ENCODE assay signal across 1 cellular context in genomic region chr2:203650860-203651613, GRCh38.
TF ChIP-seq lines count a peak whose summit lies in the region.

No MANE protein-coding gene starts in this region.

TF ChIP-seq in HepG2, 621 proteins besides CTCF, POLR2A, EP300 and RAD21 (continued from another document and continues in another):
- TF ChIP-seq NFKBIZ (CRISPR knock-in tag; IDR thresholded peaks at IDR 0.05), result peak; percentile 31; the same call in 1 of the 2 replicates
- TF ChIP-seq ZNF232 (CRISPR knock-in tag; IDR thresholded peaks at IDR 0.05; ENCODE audit: borderline replicate concordance), result no peak
- TF ChIP-seq, protein P1, sequence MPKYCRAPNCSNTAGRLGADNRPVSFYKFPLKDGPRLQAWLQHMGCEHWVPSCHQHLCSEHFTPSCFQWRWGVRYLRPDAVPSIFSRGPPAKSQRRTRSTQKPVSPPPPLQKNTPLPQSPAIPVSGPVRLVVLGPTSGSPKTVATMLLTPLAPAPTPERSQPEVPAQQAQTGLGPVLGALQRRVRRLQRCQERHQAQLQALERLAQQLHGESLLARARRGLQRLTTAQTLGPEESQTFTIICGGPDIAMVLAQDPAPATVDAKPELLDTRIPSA (CRISPR knock-in tag; IDR thresholded peaks at IDR 0.05; ENCODE audit: borderline replicate concordance), result no peak
- TF ChIP-seq SIN3B (IDR thresholded peaks at IDR 0.05; ENCODE audit: low read length), result no peak
- peak; percentile 90 for TF ChIP-seq MED1 (CRISPR knock-in tag; IDR thresholded peaks at IDR 0.05)
- peak; percentile 67; the same call in 1 of the 2 replicates for TF ChIP-seq SP5 (CRISPR knock-in tag; IDR thresholded peaks at IDR 0.05; ENCODE audit: borderline replicate concordance, low read depth)
- TF ChIP-seq ZSCAN25 (CRISPR knock-in tag; IDR thresholded peaks at IDR 0.05), result 0 out of 2 replicates have a peak, but pooled peaks have one; percentile 12
- peak; percentile 81; the same call in 1 of the 2 replicates for TF ChIP-seq MIER2 (CRISPR knock-in tag; IDR thresholded peaks at IDR 0.05)
- TF ChIP-seq, protein P2, sequence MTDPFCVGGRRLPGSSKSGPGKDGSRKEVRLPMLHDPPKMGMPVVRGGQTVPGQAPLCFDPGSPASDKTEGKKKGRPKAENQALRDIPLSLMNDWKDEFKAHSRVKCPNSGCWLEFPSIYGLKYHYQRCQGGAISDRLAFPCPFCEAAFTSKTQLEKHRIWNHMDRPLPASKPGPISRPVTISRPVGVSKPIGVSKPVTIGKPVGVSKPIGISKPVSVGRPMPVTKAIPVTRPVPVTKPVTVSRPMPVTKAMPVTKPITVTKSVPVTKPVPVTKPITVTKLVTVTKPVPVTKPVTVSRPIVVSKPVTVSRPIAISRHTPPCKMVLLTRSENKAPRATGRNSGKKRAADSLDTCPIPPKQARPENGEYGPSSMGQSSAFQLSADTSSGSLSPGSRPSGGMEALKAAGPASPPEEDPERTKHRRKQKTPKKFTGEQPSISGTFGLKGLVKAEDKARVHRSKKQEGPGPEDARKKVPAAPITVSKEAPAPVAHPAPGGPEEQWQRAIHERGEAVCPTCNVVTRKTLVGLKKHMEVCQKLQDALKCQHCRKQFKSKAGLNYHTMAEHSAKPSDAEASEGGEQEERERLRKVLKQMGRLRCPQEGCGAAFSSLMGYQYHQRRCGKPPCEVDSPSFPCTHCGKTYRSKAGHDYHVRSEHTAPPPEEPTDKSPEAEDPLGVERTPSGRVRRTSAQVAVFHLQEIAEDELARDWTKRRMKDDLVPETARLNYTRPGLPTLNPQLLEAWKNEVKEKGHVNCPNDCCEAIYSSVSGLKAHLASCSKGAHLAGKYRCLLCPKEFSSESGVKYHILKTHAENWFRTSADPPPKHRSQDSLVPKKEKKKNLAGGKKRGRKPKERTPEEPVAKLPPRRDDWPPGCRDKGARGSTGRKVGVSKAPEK (CRISPR knock-in tag; IDR thresholded peaks at IDR 0.05; ENCODE audit: borderline replicate concordance), result no peak
- TF ChIP-seq, protein P3, sequence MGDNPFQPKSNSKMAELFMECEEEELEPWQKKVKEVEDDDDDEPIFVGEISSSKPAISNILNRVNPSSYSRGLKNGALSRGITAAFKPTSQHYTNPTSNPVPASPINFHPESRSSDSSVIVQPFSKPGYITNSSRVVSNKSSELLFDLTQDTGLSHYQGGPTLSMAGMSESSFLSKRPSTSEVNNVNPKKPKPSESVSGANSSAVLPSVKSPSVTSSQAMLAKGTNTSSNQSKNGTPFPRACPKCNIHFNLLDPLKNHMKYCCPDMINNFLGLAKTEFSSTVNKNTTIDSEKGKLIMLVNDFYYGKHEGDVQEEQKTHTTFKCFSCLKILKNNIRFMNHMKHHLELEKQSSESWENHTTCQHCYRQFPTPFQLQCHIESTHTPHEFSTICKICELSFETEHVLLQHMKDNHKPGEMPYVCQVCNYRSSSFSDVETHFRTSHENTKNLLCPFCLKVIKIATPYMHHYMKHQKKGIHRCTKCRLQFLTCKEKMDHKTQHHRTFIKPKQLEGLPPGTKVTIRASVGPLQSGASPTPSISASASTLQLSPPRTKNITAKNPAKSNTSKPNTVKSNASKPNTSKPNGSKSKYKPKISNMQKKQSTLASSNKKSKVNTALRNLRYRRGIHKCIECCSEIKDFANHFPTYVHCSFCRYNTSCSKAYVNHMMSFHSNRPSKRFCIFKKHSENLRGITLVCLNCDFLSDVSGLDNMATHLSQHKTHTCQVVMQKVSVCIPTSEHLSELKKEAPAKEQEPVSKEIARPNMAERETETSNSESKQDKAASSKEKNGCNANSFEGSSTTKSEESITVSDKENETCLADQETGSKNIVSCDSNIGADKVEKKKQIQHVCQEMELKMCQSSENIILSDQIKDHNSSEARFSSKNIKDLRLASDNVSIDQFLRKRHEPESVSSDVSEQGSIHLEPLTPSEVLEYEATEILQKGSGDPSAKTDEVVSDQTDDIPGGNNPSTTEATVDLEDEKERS (CRISPR knock-in tag; IDR thresholded peaks at IDR 0.05), result no peak
- TF ChIP-seq IKZF1 (IDR thresholded peaks at IDR 0.05), result no peak
- TF ChIP-seq MLLT10 (CRISPR knock-in tag; IDR thresholded peaks at IDR 0.05), result no peak
- TF ChIP-seq NCOA2 (CRISPR knock-in tag; IDR thresholded peaks at IDR 0.05), result peak; percentile 89
- peak; percentile 73 for TF ChIP-seq GFI1 (CRISPR knock-in tag; IDR thresholded peaks at IDR 0.05; ENCODE audit: borderline replicate concordance)
- TF ChIP-seq, protein P4, sequence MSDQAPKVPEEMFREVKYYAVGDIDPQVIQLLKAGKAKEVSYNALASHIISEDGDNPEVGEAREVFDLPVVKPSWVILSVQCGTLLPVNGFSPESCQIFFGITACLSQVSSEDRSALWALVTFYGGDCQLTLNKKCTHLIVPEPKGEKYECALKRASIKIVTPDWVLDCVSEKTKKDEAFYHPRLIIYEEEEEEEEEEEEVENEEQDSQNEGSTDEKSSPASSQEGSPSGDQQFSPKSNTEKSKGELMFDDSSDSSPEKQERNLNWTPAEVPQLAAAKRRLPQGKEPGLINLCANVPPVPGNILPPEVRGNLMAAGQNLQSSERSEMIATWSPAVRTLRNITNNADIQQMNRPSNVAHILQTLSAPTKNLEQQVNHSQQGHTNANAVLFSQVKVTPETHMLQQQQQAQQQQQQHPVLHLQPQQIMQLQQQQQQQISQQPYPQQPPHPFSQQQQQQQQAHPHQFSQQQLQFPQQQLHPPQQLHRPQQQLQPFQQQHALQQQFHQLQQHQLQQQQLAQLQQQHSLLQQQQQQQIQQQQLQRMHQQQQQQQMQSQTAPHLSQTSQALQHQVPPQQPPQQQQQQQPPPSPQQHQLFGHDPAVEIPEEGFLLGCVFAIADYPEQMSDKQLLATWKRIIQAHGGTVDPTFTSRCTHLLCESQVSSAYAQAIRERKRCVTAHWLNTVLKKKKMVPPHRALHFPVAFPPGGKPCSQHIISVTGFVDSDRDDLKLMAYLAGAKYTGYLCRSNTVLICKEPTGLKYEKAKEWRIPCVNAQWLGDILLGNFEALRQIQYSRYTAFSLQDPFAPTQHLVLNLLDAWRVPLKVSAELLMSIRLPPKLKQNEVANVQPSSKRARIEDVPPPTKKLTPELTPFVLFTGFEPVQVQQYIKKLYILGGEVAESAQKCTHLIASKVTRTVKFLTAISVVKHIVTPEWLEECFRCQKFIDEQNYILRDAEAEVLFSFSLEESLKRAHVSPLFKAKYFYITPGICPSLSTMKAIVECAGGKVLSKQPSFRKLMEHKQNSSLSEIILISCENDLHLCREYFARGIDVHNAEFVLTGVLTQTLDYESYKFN (CRISPR knock-in tag; conservative IDR thresholded peaks at IDR 0.05), result peak; percentile 89
- no peak for TF ChIP-seq RNF2 (conservative IDR thresholded peaks at IDR 0.05; ENCODE audit: low read depth)
- TF ChIP-seq, protein P5, sequence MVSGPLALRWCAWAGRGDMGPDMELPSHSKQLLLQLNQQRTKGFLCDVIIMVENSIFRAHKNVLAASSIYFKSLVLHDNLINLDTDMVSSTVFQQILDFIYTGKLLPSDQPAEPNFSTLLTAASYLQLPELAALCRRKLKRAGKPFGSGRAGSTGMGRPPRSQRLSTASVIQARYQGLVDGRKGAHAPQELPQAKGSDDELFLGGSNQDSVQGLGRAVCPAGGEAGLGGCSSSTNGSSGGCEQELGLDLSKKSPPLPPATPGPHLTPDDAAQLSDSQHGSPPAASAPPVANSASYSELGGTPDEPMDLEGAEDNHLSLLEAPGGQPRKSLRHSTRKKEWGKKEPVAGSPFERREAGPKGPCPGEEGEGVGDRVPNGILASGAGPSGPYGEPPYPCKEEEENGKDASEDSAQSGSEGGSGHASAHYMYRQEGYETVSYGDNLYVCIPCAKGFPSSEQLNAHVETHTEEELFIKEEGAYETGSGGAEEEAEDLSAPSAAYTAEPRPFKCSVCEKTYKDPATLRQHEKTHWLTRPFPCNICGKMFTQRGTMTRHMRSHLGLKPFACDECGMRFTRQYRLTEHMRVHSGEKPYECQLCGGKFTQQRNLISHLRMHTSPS (CRISPR knock-in tag; IDR thresholded peaks at IDR 0.05; ENCODE audit: low read depth), result no peak
- TF ChIP-seq CSRNP1 (CRISPR knock-in tag; IDR thresholded peaks at IDR 0.05), result peak; percentile 39; the same call in 1 of the 2 replicates
- TF ChIP-seq RFXAP (CRISPR knock-in tag; IDR thresholded peaks at IDR 0.05; ENCODE audit: borderline replicate concordance), result 0 out of 2 replicates have a peak, but pooled peaks have one; percentile 38
- TF ChIP-seq NFRKB (IDR thresholded peaks at IDR 0.05), result no peak
- TF ChIP-seq ZNF713 (CRISPR knock-in tag; IDR thresholded peaks at IDR 0.05), result no peak
- peak; percentile 81; the same call in 1 of the 2 replicates for TF ChIP-seq NCOR1 (IDR thresholded peaks at IDR 0.05; ENCODE audit: borderline replicate concordance, low read length)
- no peak for TF ChIP-seq SRY (CRISPR knock-in tag; IDR thresholded peaks at IDR 0.05)
- no peak for TF ChIP-seq ZNF496 (CRISPR knock-in tag; IDR thresholded peaks at IDR 0.05; ENCODE audit: insufficient replicate concordance)
- TF ChIP-seq ELF1 (CRISPR knock-in tag; IDR thresholded peaks at IDR 0.05), result peak; percentile 79
- TF ChIP-seq MAF1 (CRISPR knock-in tag; IDR thresholded peaks at IDR 0.05; ENCODE audit: borderline replicate concordance), result no peak
- peak; percentile 90; the same call in 1 of the 2 replicates for TF ChIP-seq MXD4 (CRISPR knock-in tag; IDR thresholded peaks at IDR 0.05)
- TF ChIP-seq SOX6 (IDR thresholded peaks at IDR 0.05), result no peak
- TF ChIP-seq SOX6 (CRISPR knock-in tag; IDR thresholded peaks at IDR 0.05), result peak; percentile 87
- peak; percentile 0; the same call in 1 of the 2 replicates for TF ChIP-seq RXRA (CRISPR knock-in tag; IDR thresholded peaks at IDR 0.05)
- TF ChIP-seq ZNF337 (CRISPR knock-in tag; IDR thresholded peaks at IDR 0.05; ENCODE audit: borderline replicate concordance, low read depth), result no peak
- TF ChIP-seq ZKSCAN8 (CRISPR knock-in tag; IDR thresholded peaks at IDR 0.05; ENCODE audit: borderline replicate concordance), result peak; percentile 81
- TF ChIP-seq JUND (CRISPR knock-in tag; IDR thresholded peaks at IDR 0.05), result no peak
- TF ChIP-seq ZNF136 (CRISPR knock-in tag; IDR thresholded peaks at IDR 0.05; ENCODE audit: low read depth), result no peak
- TF ChIP-seq IKZF4 (CRISPR knock-in tag; IDR thresholded peaks at IDR 0.05; ENCODE audit: borderline replicate concordance, low read depth, not compliant biosample characterization), result no peak
- no peak for TF ChIP-seq XBP1 (CRISPR knock-in tag; IDR thresholded peaks at IDR 0.05)
- no peak; the same call in 1 of the 2 replicates for TF ChIP-seq NFYB (CRISPR knock-in tag; IDR thresholded peaks at IDR 0.05)
- TF ChIP-seq ZNF703 (CRISPR knock-in tag; IDR thresholded peaks at IDR 0.05; ENCODE audit: borderline replicate concordance), result no peak
- TF ChIP-seq ZNF761 (CRISPR knock-in tag; conservative IDR thresholded peaks at IDR 0.05), result 0 out of 2 replicates have a peak, but pooled peaks have one; percentile 45
- no peak for TF ChIP-seq MTF1 (CRISPR knock-in tag; IDR thresholded peaks at IDR 0.05)
- TF ChIP-seq, protein P6, sequence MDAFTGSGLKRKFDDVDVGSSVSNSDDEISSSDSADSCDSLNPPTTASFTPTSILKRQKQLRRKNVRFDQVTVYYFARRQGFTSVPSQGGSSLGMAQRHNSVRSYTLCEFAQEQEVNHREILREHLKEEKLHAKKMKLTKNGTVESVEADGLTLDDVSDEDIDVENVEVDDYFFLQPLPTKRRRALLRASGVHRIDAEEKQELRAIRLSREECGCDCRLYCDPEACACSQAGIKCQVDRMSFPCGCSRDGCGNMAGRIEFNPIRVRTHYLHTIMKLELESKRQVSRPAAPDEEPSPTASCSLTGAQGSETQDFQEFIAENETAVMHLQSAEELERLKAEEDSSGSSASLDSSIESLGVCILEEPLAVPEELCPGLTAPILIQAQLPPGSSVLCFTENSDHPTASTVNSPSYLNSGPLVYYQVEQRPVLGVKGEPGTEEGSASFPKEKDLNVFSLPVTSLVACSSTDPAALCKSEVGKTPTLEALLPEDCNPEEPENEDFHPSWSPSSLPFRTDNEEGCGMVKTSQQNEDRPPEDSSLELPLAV (CRISPR knock-in tag; conservative IDR thresholded peaks at IDR 0.05; ENCODE audit: low read depth), result no peak
- TF ChIP-seq PHF21A (CRISPR knock-in tag; IDR thresholded peaks at IDR 0.05), result peak; percentile 61; the same call in 1 of the 2 replicates
- TF ChIP-seq NBN (conservative IDR thresholded peaks at IDR 0.05), result no peak
- TF ChIP-seq ZNF549 (CRISPR knock-in tag; IDR thresholded peaks at IDR 0.05), result no peak
- no peak; the same call in 1 of the 2 replicates for TF ChIP-seq PRMT3 (CRISPR knock-in tag; IDR thresholded peaks at IDR 0.05; ENCODE audit: borderline replicate concordance, low read depth)
- no peak for TF ChIP-seq NFKB2 (CRISPR knock-in tag; IDR thresholded peaks at IDR 0.05; ENCODE audit: borderline replicate concordance)
- TF ChIP-seq, protein P7, sequence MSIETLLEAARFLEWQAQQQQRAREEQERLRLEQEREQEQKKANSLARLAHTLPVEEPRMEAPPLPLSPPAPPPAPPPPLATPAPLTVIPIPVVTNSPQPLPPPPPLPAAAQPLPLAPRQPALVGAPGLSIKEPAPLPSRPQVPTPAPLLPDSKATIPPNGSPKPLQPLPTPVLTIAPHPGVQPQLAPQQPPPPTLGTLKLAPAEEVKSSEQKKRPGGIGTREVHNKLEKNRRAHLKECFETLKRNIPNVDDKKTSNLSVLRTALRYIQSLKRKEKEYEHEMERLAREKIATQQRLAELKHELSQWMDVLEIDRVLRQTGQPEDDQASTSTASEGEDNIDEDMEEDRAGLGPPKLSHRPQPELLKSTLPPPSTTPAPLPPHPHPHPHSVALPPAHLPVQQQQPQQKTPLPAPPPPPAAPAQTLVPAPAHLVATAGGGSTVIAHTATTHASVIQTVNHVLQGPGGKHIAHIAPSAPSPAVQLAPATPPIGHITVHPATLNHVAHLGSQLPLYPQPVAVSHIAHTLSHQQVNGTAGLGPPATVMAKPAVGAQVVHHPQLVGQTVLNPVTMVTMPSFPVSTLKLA (IDR thresholded peaks at IDR 0.05), result 0 out of 2 replicates have a peak, but pooled peaks have one; percentile 17
- peak; percentile 93 for TF ChIP-seq HNF4A (CRISPR knock-in tag; IDR thresholded peaks at IDR 0.05)
- no peak for TF ChIP-seq BCL3 (CRISPR knock-in tag; IDR thresholded peaks at IDR 0.05)
- no peak for TF ChIP-seq SRSF4 (IDR thresholded peaks at IDR 0.05; ENCODE audit: low read depth, low read length, poor library complexity, severe bottlenecking)
- no peak for TF ChIP-seq CC2D1A (CRISPR knock-in tag; IDR thresholded peaks at IDR 0.05)
